8 cellular contexts compared by ENCODE assay signal in genomic region chrX:47129879-47130358, GRCh38. TPM values are rescaled to one million over a fixed set of nuclear protein-coding genes. Genes with fewer than 3 reads are reported as not detected.
A peak's percentile ranks its signal among the peaks of the same experiment; 100 is the strongest.
DNase-seq lines count a peak whose midpoint lies in the region; ATAC-seq, FAIRE-seq and TF ChIP-seq lines count a peak whose summit lies in the region.

No MANE protein-coding gene starts in this region.

- H3K9me3 ChIP-seq in adrenal gland (replicated peaks in 1 of 3), result no peaks in the 10 kb centered on the region
- H3K9me3 ChIP-seq in HepG2 (ENCODE audit: low read length), result no peaks in the 10 kb centered on the region
- H3K9me3 ChIP-seq in tibial nerve, result no peaks in the 10 kb centered on the region

- no peak overlapping the region for H2AFZ ChIP-seq in HepG2 (ENCODE audit: low read length)

- TF ChIP-seq CTCF in adrenal gland (IDR thresholded peaks at IDR 0.05) (no peak), HepG2 (CRISPR knock-in tag; IDR thresholded peaks at IDR 0.05) (no peak), tibial nerve (IDR thresholded peaks at IDR 0.05) (no peak)

- no peak for TF ChIP-seq RAD21 in HepG2 (CRISPR knock-in tag; IDR thresholded peaks at IDR 0.05)

- peaks cover 3% of the 10 kb centered on the region for H3K4me1 Mint-ChIP-seq in activated T-cell treated with anti-CD3 and anti-CD28 coated beads, Interleukin-2, amount 50 U/mL, for 4 hours (ENCODE audit: low read depth)

- H3K36me3 Mint-ChIP-seq in activated T-cell treated with anti-CD3 and anti-CD28 coated beads, Interleukin-2, amount 50 U/mL, for 4 hours (ENCODE audit: insufficient read depth), result no peaks in the 10 kb centered on the region

- H4K20me1 ChIP-seq in HepG2 (ENCODE audit: insufficient read depth, low read length), result no peaks in the 10 kb centered on the region

- H3K9me3 Mint-ChIP-seq in activated T-cell treated with anti-CD3 and anti-CD28 coated beads, Interleukin-2, amount 50 U/mL, for 4 hours, result no peaks in the 10 kb centered on the region

- no peaks in the 10 kb centered on the region for H3K27me3 Mint-ChIP-seq in activated T-cell treated with anti-CD3 and anti-CD28 coated beads, Interleukin-2, amount 50 U/mL, for 4 hours (ENCODE audit: low read depth)

- BruUV-seq in HepG2 (replicated peaks; lab: Mats Ljungman, UMichigan), result no TSS peak

- intact Hi-C loops in adrenal gland (cut with DNase I) (loop anchor here in 1 of 2 donors (10.0 kb wide), 1 partner anchor 55 kb away; no protein-coding TSS in a partner anchor), HepG2 (cut with micrococcal nuclease; ENCODE audit: unreplicated experiment) (no loop called here)

- CTCF ChIA-PET in HepG2 (lab: Yijun Ruan, JAX; ENCODE audit: low intra/inter-chr PET ratio, low total read pairs), result no interaction called here

- H3K36me3 ChIP-seq in adrenal gland (replicated peaks in 1 of 2), result no peaks in the 10 kb centered on the region
- no peaks in the 10 kb centered on the region for H3K36me3 ChIP-seq in HepG2 (replicated peaks in 1 of 2; ENCODE audit: control insufficient read depth in 1 of 2, insufficient read depth in 2 of 2, low read length in 2 of 2)
- no peaks in the 10 kb centered on the region for H3K36me3 ChIP-seq in tibial nerve

- TF ChIP-seq POLR2A in adrenal gland (IDR thresholded peaks at IDR 0.05) (no peak), HepG2 (IDR thresholded peaks at IDR 0.05; ENCODE audit: insufficient read depth in 1 of 2, low read depth in 2 of 2, low read length in 2 of 2) (no peak), tibial nerve (IDR thresholded peaks at IDR 0.05) (no peak)

- WGBS in adrenal gland, 4 donors, result 16 to 46% (median 24%) methylated on average over 11 of the region's 11 CpGs
- WGBS in HepG2 (ENCODE audit: low lambda C conversion rate), result 40% methylated on average over 11 of the region's 11 CpGs
- WGBS in tibial nerve, 2 donors, result 21 to 45% methylated on average over 11 of the region's 11 CpGs

- H3K9ac ChIP-seq in HepG2 (ENCODE audit: insufficient read depth, low read depth, low read length), result 0 out of 2 replicates have a peak overlapping the region, but pooled peaks have one; percentile 29

- no peak for FAIRE-seq in HepG2 (lab: Jason Lieb, UNC)

- in situ Hi-C loops in HepG2 (cut with HindIII; ENCODE audit: extremely low pct_ligation_motif_present, low pct_unique_long_range_greater_than_20kb), result no loop called here

- H3K27me3 ChIP-seq in adrenal gland (peaks cover 3% of the 10 kb centered on the region), HepG2 (ENCODE audit: control insufficient read depth in 1 of 2, insufficient read depth in 2 of 2, low read length in 2 of 2) (no peaks in the 10 kb centered on the region), tibial nerve (peaks cover 0 to 10% of the 10 kb centered on the region in 2 donors)

- POLR2A ChIA-PET in HepG2 (lab: Yijun Ruan, JAX), result interaction anchor here (0.6 to 4.3 kb wide), 6 partner anchors 10 to 61 kb away, joined by 3 to 35 read pairs (median 4); partner anchors contain the start of genes NDUFB11 and RBM10

- peak overlapping the region in 2 of 4 donors; percentile 40 to 58 for H3K4me3 ChIP-seq in adrenal gland
- H3K4me3 ChIP-seq in HepG2 (replicated peaks in 1 of 3; ENCODE audit: insufficient read depth in 1 of 3, low read depth in 2 of 3, low read length in 3 of 3), result peak overlapping the region in 2 of 3 experiments; percentile 30 to 58; a peak in 3 of 6 replicates
- peak overlapping the region; percentile 33 to 58 (median 44) for H3K4me3 ChIP-seq in tibial nerve

- DNase-seq in activated T-cell treated with anti-CD3 and anti-CD28 coated beads, Interleukin-2, amount 50 U/mL, for 4 hours, result no peak
- no peak for DNase-seq in activated T-cell treated with anti-CD3 and anti-CD28 coated beads for 4 hours
- DNase-seq in adrenal gland, result peak in 2 of 7 donors; percentile 25 to 29
- DNase-seq in HepG2 (ENCODE audit: low spot score), result no peak
- DNase-seq in tibial nerve (ENCODE audit: low spot score in 2 of 2), result no peak
- DNase-seq in NCI-H2227 (lab: John Stamatoyannopoulos, UW; ENCODE audit: unreplicated experiment), result no peak

- peak overlapping the region; percentile 63 for H3K4me2 ChIP-seq in HepG2 (ENCODE audit: low read depth, low read length)

- ATAC-seq in activated T-cell treated with anti-CD3 and anti-CD28 coated beads, Interleukin-2, amount 50 U/mL, for 4 hours, result no peak
- ATAC-seq in HepG2, result no peak
- ATAC-seq in HG03139 (IDR thresholded peaks at IDR 0.05; ENCODE audit: unreplicated experiment), result no peak
- ATAC-seq in GM19397 (IDR thresholded peaks at IDR 0.05; ENCODE audit: unreplicated experiment), result no peak

- no peaks in the 10 kb centered on the region for H3K79me2 ChIP-seq in HepG2 (ENCODE audit: insufficient read depth, low read length)

- H3K27ac ChIP-seq in adrenal gland (peak overlapping the region in 4 of 5 donors; percentile 79 to 90 (median 85)), HepG2 (ENCODE audit: extremely low read length, insufficient read depth, low read length) (no peak overlapping the region), tibial nerve (peak overlapping the region; percentile 43 to 88 (median 82))

- peaks cover 0 to 5% of the 10 kb centered on the region in 2 donors for H3K4me1 ChIP-seq in adrenal gland (replicated peaks in 1 of 2)
- no peaks in the 10 kb centered on the region for H3K4me1 ChIP-seq in HepG2 (ENCODE audit: insufficient read depth, low read length)
- H3K4me1 ChIP-seq in tibial nerve, result peaks cover 0 to 8% (median 0%) of the 10 kb centered on the region in 4 donors

- H3K4me3 Mint-ChIP-seq in activated T-cell treated with anti-CD3 and anti-CD28 coated beads, Interleukin-2, amount 50 U/mL, for 4 hours, result peak overlapping the region; percentile 97

- TF ChIP-seq EP300 in HepG2 (IDR thresholded peaks at IDR 0.05; ENCODE audit: low read depth in 2 of 2, low read length in 2 of 2) (no peak), HepG2 (CRISPR knock-in tag; IDR thresholded peaks at IDR 0.05; ENCODE audit: borderline replicate concordance) (no peak), tibial nerve (IDR thresholded peaks at IDR 0.05) (no peak)

RNA-seq across cellular contexts. Expression of gene NDUFB11, which starts 14.6 kb away (rescaled TPM):
- 100 to 1,000 TPM in 2 of 3 donors, 10 to 100 TPM in 1; 95.3 to 103 (median 100) TPM for total RNA-seq in activated T-cell treated with anti-CD3 and anti-CD28 coated beads, Interleukin-2, amount 50 U/mL, for 4 hours
- total RNA-seq in adrenal gland (100 to 1,000 TPM in 7 of 8 donors, 10 to 100 TPM in 1; 77.0 to 159 (median 153) TPM), HepG2 (2016; rRNA removed; fragmentation: Illumina TruSeq; extraction: Trizol) (94.8 and 100 TPM in 2 replicates), tibial nerve (10 to 100 TPM; 45.4 to 78.1 (median 60.5) TPM)
- polyA plus RNA-seq in adrenal gland (100 to 1,000 TPM in 1 of 3 donors, 10 to 100 TPM in 2; 49.6 to 110 (median 70.0) TPM), HepG2 (2011; rRNA removed) (46.6 and 53.9 TPM in 2 replicates)
- 63.5 and 69.5 TPM in 2 replicates for total RNA-seq in HepG2 (2016; cell fraction: cytosol; rRNA removed; fragmentation: Illumina TruSeq; extraction: Trizol; ENCODE audit: low read depth)
- 101 and 102 TPM in 2 replicates for total RNA-seq in HepG2 (2016; cell fraction: insoluble cytoplasmic fraction; rRNA removed; fragmentation: Illumina TruSeq; extraction: Trizol)
- total RNA-seq in HepG2 (2016; cell fraction: membrane; rRNA removed; fragmentation: Illumina TruSeq; extraction: Trizol), result 56.7 and 63.8 TPM in 2 replicates
- total RNA-seq in HepG2 (2016; cell fraction: nucleus; rRNA removed; fragmentation: Illumina TruSeq; extraction: Trizol), result 50.3 and 51.3 TPM in 2 replicates
- polyA plus RNA-seq in HepG2 (2011; cell fraction: cytosol; rRNA removed), result 62.7 and 82.8 TPM in 2 replicates
- polyA plus RNA-seq in HepG2 (2011; cell fraction: nucleus; rRNA removed), result 23.0 and 26.5 TPM in 2 replicates
- polyA plus RNA-seq in HepG2 (2012), result 42.6 and 54.4 TPM in 2 replicates
- polyA plus RNA-seq in HepG2 (2016; cell fraction: cytosol; fragmentation: Illumina TruSeq; extraction: Trizol; ENCODE audit: low read depth), result 79.8 and 82.5 TPM in 2 replicates
- polyA plus RNA-seq in HepG2 (2016; cell fraction: insoluble cytoplasmic fraction; fragmentation: Illumina TruSeq; extraction: Trizol; ENCODE audit: low read depth), result 92.6 and 96.5 TPM in 2 replicates
- polyA plus RNA-seq in HepG2 (2016; cell fraction: membrane; fragmentation: Illumina TruSeq; extraction: Trizol; ENCODE audit: low read depth), result 57.9 and 58.0 TPM in 2 replicates
- 81.9 and 89.2 TPM in 2 replicates for polyA plus RNA-seq in HepG2 (2016; cell fraction: nucleus; fragmentation: Illumina TruSeq; extraction: Trizol; ENCODE audit: insufficient read depth, low read depth)
- 77.2 and 279 TPM in 2 replicates for polyA minus RNA-seq in HepG2 (2011; rRNA and poly(A)+ RNA removed; ENCODE audit: low replicate concordance)
- 29.8 and 30.6 TPM in 2 replicates for polyA minus RNA-seq in HepG2 (2011; cell fraction: cytosol; rRNA and poly(A)+ RNA removed)
- polyA minus RNA-seq in HepG2 (2011; cell fraction: nucleus; rRNA and poly(A)+ RNA removed), result 7.1 and 9.5 TPM in 2 replicates

RNA-seq across cellular contexts. Expression of gene RBM10, which starts 15.1 kb away (rescaled TPM):
- 10 to 100 TPM; 77.7 to 83.4 (median 81.4) TPM for total RNA-seq in activated T-cell treated with anti-CD3 and anti-CD28 coated beads, Interleukin-2, amount 50 U/mL, for 4 hours
- total RNA-seq in adrenal gland, result 10 to 100 TPM; 27.7 to 54.8 (median 36.3) TPM
- 10 to 100 TPM; 35.2 to 75.9 (median 47.8) TPM for polyA plus RNA-seq in adrenal gland
- total RNA-seq in HepG2 (2016; rRNA removed; fragmentation: Illumina TruSeq; extraction: Trizol), result 41.6 and 43.1 TPM in 2 replicates
- 3.1 and 4.0 TPM in 2 replicates for total RNA-seq in HepG2 (2016; cell fraction: cytosol; rRNA removed; fragmentation: Illumina TruSeq; extraction: Trizol; ENCODE audit: low read depth)
- 35.5 and 44.5 TPM in 2 replicates for total RNA-seq in HepG2 (2016; cell fraction: insoluble cytoplasmic fraction; rRNA removed; fragmentation: Illumina TruSeq; extraction: Trizol)
- 12.2 and 12.8 TPM in 2 replicates for total RNA-seq in HepG2 (2016; cell fraction: membrane; rRNA removed; fragmentation: Illumina TruSeq; extraction: Trizol)
- 22.5 and 26.2 TPM in 2 replicates for total RNA-seq in HepG2 (2016; cell fraction: nucleus; rRNA removed; fragmentation: Illumina TruSeq; extraction: Trizol)
- 15.8 and 15.9 TPM in 2 replicates for polyA plus RNA-seq in HepG2 (2011; rRNA removed)
- polyA plus RNA-seq in HepG2 (2011; cell fraction: cytosol; rRNA removed), result 10.4 and 16.9 TPM in 2 replicates
- polyA plus RNA-seq in HepG2 (2011; cell fraction: nucleus; rRNA removed), result 45.1 and 59.0 TPM in 2 replicates
- polyA plus RNA-seq in HepG2 (2012), result 14.1 and 15.9 TPM in 2 replicates
- 2.7 and 3.4 TPM in 2 replicates for polyA plus RNA-seq in HepG2 (2016; cell fraction: cytosol; fragmentation: Illumina TruSeq; extraction: Trizol; ENCODE audit: low read depth)
- polyA plus RNA-seq in HepG2 (2016; cell fraction: insoluble cytoplasmic fraction; fragmentation: Illumina TruSeq; extraction: Trizol; ENCODE audit: low read depth), result 29.5 and 39.2 TPM in 2 replicates
- 6.9 and 7.3 TPM in 2 replicates for polyA plus RNA-seq in HepG2 (2016; cell fraction: membrane; fragmentation: Illumina TruSeq; extraction: Trizol; ENCODE audit: low read depth)
- 49.1 and 54.4 TPM in 2 replicates for polyA plus RNA-seq in HepG2 (2016; cell fraction: nucleus; fragmentation: Illumina TruSeq; extraction: Trizol; ENCODE audit: insufficient read depth, low read depth)
- polyA minus RNA-seq in HepG2 (2011; rRNA and poly(A)+ RNA removed; ENCODE audit: low replicate concordance), result 24.6 and 41.4 TPM in 2 replicates
- polyA minus RNA-seq in HepG2 (2011; cell fraction: cytosol; rRNA and poly(A)+ RNA removed), result 10.8 and 15.2 TPM in 2 replicates
- polyA minus RNA-seq in HepG2 (2011; cell fraction: nucleus; rRNA and poly(A)+ RNA removed), result 9.4 and 10.0 TPM in 2 replicates
- total RNA-seq in tibial nerve, result 10 to 100 TPM; 27.3 to 46.2 (median 33.7) TPM

RNA-seq across cellular contexts. Expression of gene RGN, which starts 51.7 kb away (rescaled TPM):
- total RNA-seq in activated T-cell treated with anti-CD3 and anti-CD28 coated beads, Interleukin-2, amount 50 U/mL, for 4 hours, result under 1 TPM; 0.11 to 0.15 (median 0.14) TPM
- total RNA-seq in adrenal gland (100 to 1,000 TPM; 149 to 362 (median 271) TPM), HepG2 (2016; rRNA removed; fragmentation: Illumina TruSeq; extraction: Trizol) (74.4 and 76.6 TPM in 2 replicates), tibial nerve (1 to 10 TPM in 1 of 4 donors, under 1 TPM in 2, not detected in 1; 0.60 to 2.5 (median 0.87) TPM)
- polyA plus RNA-seq in adrenal gland (100 to 1,000 TPM; 188 to 487 (median 273) TPM), HepG2 (2011; rRNA removed) (19.6 and 22.5 TPM in 2 replicates)
- 27.5 and 29.9 TPM in 2 replicates for total RNA-seq in HepG2 (2016; cell fraction: cytosol; rRNA removed; fragmentation: Illumina TruSeq; extraction: Trizol; ENCODE audit: low read depth)
- total RNA-seq in HepG2 (2016; cell fraction: insoluble cytoplasmic fraction; rRNA removed; fragmentation: Illumina TruSeq; extraction: Trizol), result 75.2 and 81.2 TPM in 2 replicates
- total RNA-seq in HepG2 (2016; cell fraction: membrane; rRNA removed; fragmentation: Illumina TruSeq; extraction: Trizol), result 43.9 and 52.1 TPM in 2 replicates
- total RNA-seq in HepG2 (2016; cell fraction: nucleus; rRNA removed; fragmentation: Illumina TruSeq; extraction: Trizol), result 32.9 and 41.3 TPM in 2 replicates
- polyA plus RNA-seq in HepG2 (2011; cell fraction: cytosol; rRNA removed), result 15.8 and 21.6 TPM in 2 replicates
- polyA plus RNA-seq in HepG2 (2011; cell fraction: nucleus; rRNA removed), result 10.3 and 12.8 TPM in 2 replicates
- polyA plus RNA-seq in HepG2 (2012), result 49.9 and 66.2 TPM in 2 replicates
- 23.1 and 30.2 TPM in 2 replicates for polyA plus RNA-seq in HepG2 (2016; cell fraction: cytosol; fragmentation: Illumina TruSeq; extraction: Trizol; ENCODE audit: low read depth)
- polyA plus RNA-seq in HepG2 (2016; cell fraction: insoluble cytoplasmic fraction; fragmentation: Illumina TruSeq; extraction: Trizol; ENCODE audit: low read depth), result 66.9 and 75.7 TPM in 2 replicates
- polyA plus RNA-seq in HepG2 (2016; cell fraction: membrane; fragmentation: Illumina TruSeq; extraction: Trizol; ENCODE audit: low read depth), result 30.1 and 37.0 TPM in 2 replicates
- polyA plus RNA-seq in HepG2 (2016; cell fraction: nucleus; fragmentation: Illumina TruSeq; extraction: Trizol; ENCODE audit: insufficient read depth, low read depth), result 47.7 and 61.6 TPM in 2 replicates
- 0.23 and 11.7 TPM in 2 replicates for polyA minus RNA-seq in HepG2 (2011; rRNA and poly(A)+ RNA removed; ENCODE audit: low replicate concordance)
- 10.6 and 12.0 TPM in 2 replicates for polyA minus RNA-seq in HepG2 (2011; cell fraction: cytosol; rRNA and poly(A)+ RNA removed)
- polyA minus RNA-seq in HepG2 (2011; cell fraction: nucleus; rRNA and poly(A)+ RNA removed), result 17.1 and 24.1 TPM in 2 replicates

Comparison
In these comparisons a context has a peak if more than half of its experiments do, and no peak if none do; other contexts are left out.
1. RNA of gene RGN, which starts 51.7 kb away (total RNA-seq): 149 to 362 TPM in adrenal gland and 27.5 to 81.2 TPM in HepG2; 0.60 to 2.5 TPM in tibial nerve and 0.11 to 0.15 TPM in activated T-cell treated with anti-CD3 and anti-CD28 coated beads, Interleukin-2, amount 50 U/mL, for 4 hours; every median in the first group is over 4 times any median in the second.